9 cellular contexts compared by ENCODE assay signal in genomic region chr16:10939649-10940206, GRCh38. TPM values are rescaled to one million over a fixed set of nuclear protein-coding genes. Genes with fewer than 3 reads are reported as not detected.
DNase-seq lines count a peak whose midpoint lies in the region; ATAC-seq and TF ChIP-seq lines count a peak whose summit lies in the region.
"Had no signal": no experiment of that assay in that cellular context is flagged by ENCODE, and none has a peak within 500 bp of the region (broad histone marks: within the 10 kb centered on the region; RNA-seq: fewer than 3 reads in every experiment).

No MANE protein-coding gene starts in this region.

- H3K4me3 ChIP-seq in PC-3 (ENCODE audit: low read length): peak overlapping the region; percentile 91; the same call in 1 of the 2 replicates
- H3K4me3 ChIP-seq in epithelial cell of esophagus (ENCODE audit: low read length): peak overlapping the region; percentile 54

- H2AFZ ChIP-seq in PC-3 (ENCODE audit: low read length): no peak overlapping the region

- no peaks in the 10 kb centered on the region for H3F3A ChIP-seq in PC-3 (ENCODE audit: low read length, unreplicated experiment)

- in situ Hi-C loops in G401 (cut with HindIII; ENCODE audit: low sequenced_read_pairs): no loop called here

- no peak for TF ChIP-seq CTCF in PC-3 (conservative IDR thresholded peaks at IDR 0.05; ENCODE audit: low read depth, low read length)
- no peak for TF ChIP-seq CTCF in epithelial cell of esophagus (IDR thresholded peaks at IDR 0.05; ENCODE audit: insufficient read depth, low read depth, low read length, missing control alignments)

- no peak overlapping the region for H3K27ac ChIP-seq in PC-3 (ENCODE audit: low read length)
- H3K27ac ChIP-seq in substantia nigra (ENCODE audit: low read depth, low read length, poor library complexity, severe bottlenecking): no peak overlapping the region

- no peak overlapping the region for H3K9ac ChIP-seq in PC-3 (ENCODE audit: low read length)

- intact Hi-C loops in PC-3 (cut with micrococcal nuclease) (loop anchor here (5.0 kb wide), 1 partner anchor 197 kb away; the partner anchor contains the start of gene NUBP1), posterior vena cava (cut with DNase I) (loop anchor here in 1 of 2 donors (5.0 kb wide), 1 partner anchor 1767 kb away; no protein-coding TSS in a partner anchor)

- CTCF ChIA-PET in PC-3 (lab: Charles Lee): no interaction called here

- DNase-seq in G401 (ENCODE audit: low spot score) (peak; percentile 61), PC-3 (no peak), epithelial cell of esophagus (ENCODE audit: low read depth) (no peak), posterior vena cava (ENCODE audit: low spot score) (peak; percentile 46), substantia nigra (lab: John Stamatoyannopoulos, UW) (no peak)
- no peak for DNase-seq in NK-92 treated with Interleukin-12 subunit alpha and Interleukin-12 subunit beta, amount 100 ng/mL, for 24 hours (lab: John Stamatoyannopoulos, UW)
- no peak for DNase-seq in stimulated activated CD4-positive, alpha-beta T cell treated with anti-CD3 and anti-CD28 coated beads, Interleukin-2, amount 100 ng/mL, for 24 hours
- DNase-seq: H7 had no signal

- no TSS peak for BruUV-seq in PC-3 (replicated peaks; lab: Mats Ljungman, UMichigan)

- H3K36me3 ChIP-seq in PC-3 (ENCODE audit: low read depth, low read length): no peaks in the 10 kb centered on the region

- H3K79me2 ChIP-seq in PC-3 (ENCODE audit: low read length): peaks cover 66% of the 10 kb centered on the region

- POLR2A ChIA-PET in PC-3 (lab: Charles Lee; ENCODE audit: unreplicated experiment): no interaction called here

- H3K27me3 ChIP-seq in PC-3 (ENCODE audit: low read length): no peaks in the 10 kb centered on the region

- ATAC-seq in PC-3: no peak
- ATAC-seq in HG03457 (IDR thresholded peaks at IDR 0.05; ENCODE audit: unreplicated experiment): no peak

- H3K9me3 ChIP-seq in PC-3 (ENCODE audit: low read length): no peaks in the 10 kb centered on the region

- no peaks in the 10 kb centered on the region for H3K9me2 ChIP-seq in PC-3 (replicated peaks; ENCODE audit: low read length)

- peaks cover 14% of the 10 kb centered on the region for H3K4me1 ChIP-seq in PC-3 (ENCODE audit: insufficient read depth, low read length)

- H4K20me1 ChIP-seq in PC-3 (ENCODE audit: low read length): peaks cover 17% of the 10 kb centered on the region; the same call in 1 of the 2 replicates

- peak overlapping the region; percentile 99 for H3K4me2 ChIP-seq in PC-3 (ENCODE audit: low read length)

RNA-seq across cellular contexts. Expression of gene DEXI, which starts 2.5 kb away (rescaled TPM):
- 90.6 and 91.9 TPM in 2 replicates for total RNA-seq in G401 (2014; rRNA removed; shearing (Covaris generic))
- 36.1 and 43.2 TPM in 2 replicates for total RNA-seq in PC-3 (2014; rRNA removed)
- 10 to 100 TPM; 36.0 to 39.8 TPM for total RNA-seq in posterior vena cava

RNA-seq across cellular contexts. Expression of gene CLEC16A, which starts 4.6 kb away (rescaled TPM):
- 15.6 and 16.6 TPM in 2 replicates for total RNA-seq in G401 (2014; rRNA removed; shearing (Covaris generic))
- total RNA-seq in PC-3 (2014; rRNA removed) (9.5 and 14.6 TPM in 2 replicates), posterior vena cava (10 to 100 TPM; 19.4 to 20.1 TPM)

Comparison
In these comparisons a context has a peak if more than half of its experiments do, and no peak if none do; other contexts are left out.
1. DNase-seq: peak in G401 (single experiment) and posterior vena cava (single experiment); none in PC-3 (single experiment), epithelial cell of esophagus (single experiment), substantia nigra (0 of 49), NK-92 treated with Interleukin-12 subunit alpha and Interleukin-12 subunit beta, amount 100 ng/mL, for 24 hours (single experiment) and stimulated activated CD4-positive, alpha-beta T cell treated with anti-CD3 and anti-CD28 coated beads, Interleukin-2, amount 100 ng/mL, for 24 hours (0 of 2).